1 cellular context compared by ENCODE assay signal in genomic region chr3:194315088-194315964, GRCh38.
TF ChIP-seq lines count a peak whose summit lies in the region.

No MANE protein-coding gene starts in this region.

TF ChIP-seq in GM12878, 131 proteins besides CTCF, POLR2A, EP300 and RAD21 (continued from another document and continues in another):
- TF ChIP-seq MAX (IDR thresholded peaks at IDR 0.05; ENCODE audit: low read depth, low read length) (no peak), MEF2A (IDR thresholded peaks at IDR 0.05; ENCODE audit: insufficient read depth, low read depth, low read length) (no peak), DPF2 (IDR thresholded peaks at IDR 0.05) (no peak; the same call in 1 of the 2 replicates), USF2 (IDR thresholded peaks at IDR 0.05; ENCODE audit: borderline replicate concordance, low read depth, low read length) (no peak), EZH2 (IDR thresholded peaks at IDR 0.05; ENCODE audit: borderline replicate concordance, control insufficient read depth, low read depth, low read length) (no peak), ZBED1 (IDR thresholded peaks at IDR 0.05; ENCODE audit: borderline replicate concordance) (no peak), HDAC2 (IDR thresholded peaks at IDR 0.05) (no peak), BCL11A (IDR thresholded peaks at IDR 0.05; ENCODE audit: low read depth, low read length) (no peak), POLR2AphosphoS5 (IDR thresholded peaks at IDR 0.05; ENCODE audit: low read length) (no peak), STAT1 (conservative IDR thresholded peaks at IDR 0.05) (no peak), NKRF (conservative IDR thresholded peaks at IDR 0.05) (no peak), USF1 (IDR thresholded peaks at IDR 0.05; ENCODE audit: borderline replicate concordance, extremely low read length, insufficient read depth, low read depth, low read length) (no peak), HDAC6 (IDR thresholded peaks at IDR 0.05; ENCODE audit: unreplicated experiment) (no peak), ZNF24 (IDR thresholded peaks at IDR 0.05) (no peak), SKIL (IDR thresholded peaks at IDR 0.05; ENCODE audit: low read depth, poor library complexity, severe bottlenecking) (no peak), IKZF2 (IDR thresholded peaks at IDR 0.05) (0 out of 4 replicates have a peak, but pooled peaks of 1 of the 2 experiments have one; percentile 24), PRDM15 (CRISPR knock-in tag; IDR thresholded peaks at IDR 0.05) (no peak), LARP7 (IDR thresholded peaks at IDR 0.05) (peak; percentile 81), SUZ12 (IDR thresholded peaks at IDR 0.05; ENCODE audit: unreplicated experiment) (no peak), WRNIP1 (IDR thresholded peaks at IDR 0.05; ENCODE audit: borderline replicate concordance, low read depth, low read length) (no peak), PKNOX1 (IDR thresholded peaks at IDR 0.05) (no peak), SMARCA5 (IDR thresholded peaks at IDR 0.05) (no peak), ZNF622 (IDR thresholded peaks at IDR 0.05) (no peak), ATF2 (IDR thresholded peaks at IDR 0.05; ENCODE audit: low read length) (no peak), REST (IDR thresholded peaks at IDR 0.05; ENCODE audit: low read depth, low read length) (no peak), SMAD1 (IDR thresholded peaks at IDR 0.05; ENCODE audit: low read depth, partially characterized antibody) (no peak), ELK1 (IDR thresholded peaks at IDR 0.05; ENCODE audit: low read depth, low read length) (no peak), STAT3 (IDR thresholded peaks at IDR 0.05; ENCODE audit: low read depth, low read length) (no peak), KLF5 (IDR thresholded peaks at IDR 0.05; ENCODE audit: partially characterized antibody) (no peak), ASH2L (IDR thresholded peaks at IDR 0.05; ENCODE audit: borderline replicate concordance, low read depth) (no peak), RELB (IDR thresholded peaks at IDR 0.05; ENCODE audit: low read depth) (0 out of 2 replicates have a peak, but pooled peaks have one; percentile 20), SUPT20H (IDR thresholded peaks at IDR 0.05; ENCODE audit: borderline replicate concordance, control insufficient read depth, low read depth, low read length) (no peak), FOS (IDR thresholded peaks at IDR 0.05; ENCODE audit: borderline replicate concordance, extremely low read depth, insufficient read length) (no peak), MEF2B (IDR thresholded peaks at IDR 0.05; ENCODE audit: partially characterized antibody, poor library complexity, severe bottlenecking) (no peak), GABPA (IDR thresholded peaks at IDR 0.05; ENCODE audit: low read depth) (no peak), CEBPB (IDR thresholded peaks at IDR 0.05; ENCODE audit: borderline replicate concordance in 1 of 2, low read depth in 2 of 2, low read length in 2 of 2) (no peak), NR2C1 (IDR thresholded peaks at IDR 0.05) (no peak), CREM (IDR thresholded peaks at IDR 0.05; ENCODE audit: low read depth) (peak; percentile 24; the same call in 1 of the 2 replicates), RFX5 (IDR thresholded peaks at IDR 0.05; ENCODE audit: low read depth, low read length) (no peak), NRF1 (conservative IDR thresholded peaks at IDR 0.05; ENCODE audit: low read depth, low read length) (no peak), PBX3 (IDR thresholded peaks at IDR 0.05; ENCODE audit: insufficient replicate concordance, low read depth, low read length) (no peak)
